ENCODE assay signal across 8 cellular contexts in genomic region chr19:10332965-10333757, GRCh38. TPM values are rescaled to one million over a fixed set of nuclear protein-coding genes. Genes with fewer than 3 reads are reported as not detected.
DNase-seq lines count a peak whose midpoint lies in the region; ATAC-seq and TF ChIP-seq lines count a peak whose summit lies in the region.

Gene RAVER1, minus strand, starts transcription at chr19:10333529. Its CDS starts 22 bp downstream, at chr19:10333507.

- H3K14ac ChIP-seq in neuronal stem cell (ENCODE audit: low read length), result peak within 1 kb of the TSS; percentile 94

- DNase-seq in GM06990 (ENCODE audit: extremely low read depth, insufficient read length) (peak; percentile 98), NB4 (ENCODE audit: low read depth) (peak; percentile 100), SK-N-DZ (ENCODE audit: low spot score) (peak; percentile 93), foreskin keratinocyte (peak; percentile 88 to 94), neuronal stem cell (ENCODE audit: low spot score) (peak; percentile 96)
- DNase-seq in activated naive CD4-positive, alpha-beta T cell treated with Interleukin-2 at 50 U/mL for 16 hours, result peak; percentile 99

- H2BK12ac ChIP-seq in neuronal stem cell (ENCODE audit: low read length), result no peak within 1 kb of the TSS

- TF ChIP-seq POLR2A in NB4 (IDR thresholded peaks at IDR 0.05; ENCODE audit: extremely low read depth, insufficient read length), result no peak

- H3K36me3 ChIP-seq in GM06990 (ENCODE audit: control insufficient read depth, insufficient read depth, low read length) (peaks cover 35% of the 10 kb centered on the region), neuronal stem cell (replicated peaks in 1 of 2; ENCODE audit: control insufficient read depth in 2 of 2, insufficient read depth in 2 of 2, low read length in 2 of 2) (peaks cover 27 to 39% of the 10 kb centered on the region in 2 donors), subcutaneous abdominal adipose tissue (ENCODE audit: control insufficient read depth in 5 of 5, insufficient read depth in 5 of 5, low read length in 5 of 5) (peaks cover 0 to 24% (median 21%) of the 10 kb centered on the region in 5 donors)

- peak; percentile 85 for ATAC-seq in HG02571 (IDR thresholded peaks at IDR 0.05; ENCODE audit: unreplicated experiment)
- ATAC-seq in foreskin keratinocyte, result peak; percentile 84

- H3K4me2 ChIP-seq in neuronal stem cell (ENCODE audit: insufficient read depth, low read length, poor library complexity, severe bottlenecking), result peak within 1 kb of the TSS; percentile 89

- peak within 1 kb of the TSS; percentile 85 for H2AFZ ChIP-seq in neuronal stem cell (ENCODE audit: low read length)

- H3K4ac ChIP-seq in neuronal stem cell (ENCODE audit: low read length), result no peak within 1 kb of the TSS

- H3K27me3 ChIP-seq in GM06990 (replicated peaks; ENCODE audit: control insufficient read depth, insufficient read depth, low read length), result no peaks in the 10 kb centered on the region
- no peaks in the 10 kb centered on the region for H3K27me3 ChIP-seq in foreskin keratinocyte
- H3K27me3 ChIP-seq in neuronal stem cell (ENCODE audit: control insufficient read depth in 3 of 3, insufficient read depth in 3 of 3, low read depth in 1 of 3, low read length in 3 of 3), result peaks cover 0 to 4% (median 0%) of the 10 kb centered on the region in 3 experiments
- H3K27me3 ChIP-seq in subcutaneous abdominal adipose tissue (ENCODE audit: control insufficient read depth in 5 of 5, insufficient read depth in 4 of 5, low read length in 5 of 5), result no peaks in the 10 kb centered on the region

- H3K27ac ChIP-seq in foreskin keratinocyte (peak within 1 kb of the TSS; percentile 84), neuronal stem cell (replicated peaks; ENCODE audit: low read length) (peak within 1 kb of the TSS; percentile 92), subcutaneous abdominal adipose tissue (ENCODE audit: low read depth, low read length) (peak within 1 kb of the TSS; percentile 86)

- peak within 1 kb of the TSS; percentile 72 for H2BK5ac ChIP-seq in neuronal stem cell (ENCODE audit: low read length)

- H3K18ac ChIP-seq in neuronal stem cell (ENCODE audit: low read length), result peak within 1 kb of the TSS; percentile 98

- WGBS in neuronal stem cell (ENCODE audit: extremely low coverage in 2 of 2, insufficient read length in 2 of 2, insufficient replicate concordance in 1 of 2), 2 donors, result no CpG with 5 or more reads among the region's 82 CpGs

- H3K9me3 ChIP-seq in neuronal stem cell (replicated peaks in 1 of 2; ENCODE audit: control insufficient read depth in 2 of 2, insufficient read depth in 1 of 2, low read depth in 1 of 2, low read length in 2 of 2), result no peaks in the 10 kb centered on the region
- H3K9me3 ChIP-seq in subcutaneous abdominal adipose tissue (ENCODE audit: control insufficient read depth in 5 of 5, low read length in 5 of 5), result no peaks in the 10 kb centered on the region

- H2BK120ac ChIP-seq in neuronal stem cell (ENCODE audit: low read depth, low read length), result peak within 1 kb of the TSS; percentile 82

- H3K79me1 ChIP-seq in neuronal stem cell (ENCODE audit: low read depth, low read length), result peaks cover 24% of the 10 kb centered on the region

- H3K9ac ChIP-seq in neuronal stem cell (ENCODE audit: low read depth, low read length, poor library complexity) (peak within 1 kb of the TSS; percentile 91), subcutaneous abdominal adipose tissue (ENCODE audit: low read length in 5 of 5) (peak within 1 kb of the TSS in 4 of 5 donors; percentile 77 to 92 (median 87))

- H3K4me3 ChIP-seq in GM06990 (replicated peaks; ENCODE audit: low read depth, low read length) (peak within 1 kb of the TSS; percentile 93), NB4 (ENCODE audit: low read depth, low read length) (peak within 1 kb of the TSS; percentile 67), neuronal stem cell (ENCODE audit: low read length in 2 of 2) (peak within 1 kb of the TSS; percentile 76 to 88), subcutaneous abdominal adipose tissue (ENCODE audit: low read depth in 1 of 5, low read length in 5 of 5) (peak within 1 kb of the TSS; percentile 77 to 91 (median 85))

- no peak for TF ChIP-seq CTCF in GM06990 (IDR thresholded peaks at IDR 0.05; ENCODE audit: insufficient read depth, low read length, poor library complexity, severe bottlenecking)
- no peak for TF ChIP-seq CTCF in NB4 (IDR thresholded peaks at IDR 0.05; ENCODE audit: low read depth, low read length)
- TF ChIP-seq CTCF in foreskin keratinocyte (conservative IDR thresholded peaks at IDR 0.05), result no peak

- no peak within 1 kb of the TSS for H4K91ac ChIP-seq in neuronal stem cell (ENCODE audit: low read depth, low read length, poor library complexity)

- H2BK15ac ChIP-seq in neuronal stem cell (ENCODE audit: low read length), result peak within 1 kb of the TSS; percentile 83

- H2AK5ac ChIP-seq in neuronal stem cell (ENCODE audit: low read depth, low read length), result peak within 1 kb of the TSS; percentile 77

- H4K8ac ChIP-seq in neuronal stem cell (ENCODE audit: low read depth, low read length), result no peak within 1 kb of the TSS

- H3K4me1 ChIP-seq in foreskin keratinocyte (no peaks in the 10 kb centered on the region), neuronal stem cell (ENCODE audit: control insufficient read depth in 2 of 2, insufficient read depth in 1 of 2, low read depth in 1 of 2, low read length in 2 of 2) (peaks cover 12 to 16% of the 10 kb centered on the region in 2 donors), subcutaneous abdominal adipose tissue (ENCODE audit: control insufficient read depth in 5 of 5, insufficient read depth in 5 of 5, low read length in 5 of 5) (peaks cover 5 to 39% (median 30%) of the 10 kb centered on the region in 5 donors)

- peak within 1 kb of the TSS; percentile 93 for H3K23ac ChIP-seq in neuronal stem cell (ENCODE audit: low read depth, low read length, poor library complexity)

RNA-seq across cellular contexts. Expression of gene RAVER1, which starts in this region (rescaled TPM):
- polyA plus RNA-seq in SK-N-DZ (2014; cell fraction: cytosol; rRNA removed), result 17.8 and 20.7 TPM in 2 replicates
- polyA plus RNA-seq in SK-N-DZ (2014; cell fraction: nucleus; rRNA removed), result 10.8 and 28.6 TPM in 2 replicates
- 22.0 and 23.0 TPM in 2 replicates for total RNA-seq in foreskin keratinocyte
- 15.9 and 17.6 TPM in 2 replicates for polyA plus RNA-seq in foreskin keratinocyte
- polyA plus RNA-seq in neuronal stem cell (2013, experiment 1 of 2), result 44.6 TPM
- polyA plus RNA-seq in neuronal stem cell (2013, experiment 2 of 2), result 45.3 TPM

Comparison
In these comparisons a context has a peak if more than half of its experiments do, and no peak if none do; other contexts are left out.
1. Peak in every context shown above with its lines: DNase-seq, ATAC-seq, H3K4me3 ChIP-seq and H3K27ac ChIP-seq.